Comparison of ENCODE assay signal across 1 cellular context in genomic region chr2:175976758-175977157, GRCh38.
TF ChIP-seq lines count a peak whose summit lies in the region.

No MANE protein-coding gene starts in this region.

TF ChIP-seq in IMR-90, 13 proteins besides CTCF, POLR2A, EP300 and RAD21:
- TF ChIP-seq MAZ (IDR thresholded peaks at IDR 0.05; ENCODE audit: borderline replicate concordance, low read depth, low read length) = no peak
- TF ChIP-seq MAFK (IDR thresholded peaks at IDR 0.05; ENCODE audit: low read depth, low read length) = no peak
- no peak for TF ChIP-seq CEBPB (IDR thresholded peaks at IDR 0.05; ENCODE audit: low read depth, low read length)
- TF ChIP-seq NFE2L2 (IDR thresholded peaks at IDR 0.05; ENCODE audit: low read depth, low read length) = no peak
- TF ChIP-seq MXI1 (IDR thresholded peaks at IDR 0.05; ENCODE audit: borderline replicate concordance, low read depth, low read length) = no peak
- TF ChIP-seq USF2 (IDR thresholded peaks at IDR 0.05; ENCODE audit: low read depth, low read length) = no peak
- no peak for TF ChIP-seq RCOR1 (IDR thresholded peaks at IDR 0.05; ENCODE audit: insufficient replicate concordance, low read length)
- TF ChIP-seq CHD1 (IDR thresholded peaks at IDR 0.05; ENCODE audit: low read depth, low read length) = no peak
- no peak for TF ChIP-seq ELK1 (IDR thresholded peaks at IDR 0.05; ENCODE audit: borderline replicate concordance, low read depth, low read length)
- no peak for TF ChIP-seq BHLHE40 (IDR thresholded peaks at IDR 0.05; ENCODE audit: low read depth, low read length)
- no peak for TF ChIP-seq RFX5 (IDR thresholded peaks at IDR 0.05; ENCODE audit: low read depth, low read length)
- TF ChIP-seq SMC3 (IDR thresholded peaks at IDR 0.05; ENCODE audit: low read depth, low read length) = no peak
- no peak for TF ChIP-seq FOS (IDR thresholded peaks at IDR 0.05; ENCODE audit: low read depth, low read length)
